ENCODE assay signal across 8 cellular contexts in the genomic region with DNA sequence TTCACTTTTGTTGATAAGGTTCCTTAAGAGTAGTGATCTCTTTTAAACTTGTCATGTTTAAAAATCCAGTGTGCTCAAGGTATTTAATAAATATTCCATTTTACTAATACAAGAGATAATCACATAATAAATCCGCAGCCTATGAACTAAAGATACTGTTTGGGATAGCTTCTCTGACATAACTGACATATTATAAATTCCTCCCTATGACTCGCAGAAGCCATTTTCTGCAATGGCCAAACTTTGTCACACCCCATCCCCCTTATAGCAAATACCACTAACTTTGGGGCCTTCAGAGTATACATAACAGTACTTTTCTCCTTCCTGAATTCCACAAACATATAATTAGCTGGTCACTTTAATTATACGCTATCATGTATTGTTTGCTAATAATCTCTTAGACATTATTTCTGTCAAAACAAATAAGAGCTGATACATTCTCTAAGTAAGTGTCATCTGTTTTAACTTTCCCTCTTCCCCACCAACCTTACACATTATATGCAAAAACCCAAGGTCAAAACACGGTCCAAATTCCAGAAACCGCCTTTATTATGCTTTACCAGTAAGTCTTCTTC. TPM values are rescaled to one million over a fixed set of nuclear protein-coding genes. Genes with fewer than 3 reads are reported as not detected.
DNase-seq lines count a peak whose midpoint lies in the region; ATAC-seq, FAIRE-seq and TF ChIP-seq lines count a peak whose summit lies in the region.

No MANE protein-coding gene starts in this region.

- no peak for TF ChIP-seq CTCF in NB4 (IDR thresholded peaks at IDR 0.05; ENCODE audit: low read depth, low read length)

- peak overlapping the region; percentile 67 for H3K4me3 ChIP-seq in NB4 (ENCODE audit: low read depth, low read length)
- H3K4me3 ChIP-seq in ectodermal cell (ENCODE audit: insufficient read depth, low read depth, low read length), result peak overlapping the region; percentile 75
- H3K4me3 ChIP-seq in neuron (ENCODE audit: low read length), result peak overlapping the region; percentile 68

- H3K4me1 ChIP-seq in ectodermal cell (ENCODE audit: control insufficient read depth, insufficient read depth, low read length) (peaks cover 5% of the 10 kb centered on the region), neuron (ENCODE audit: insufficient read depth, low read length) (peaks cover 14% of the 10 kb centered on the region)

- no peaks in the 10 kb centered on the region for H3K9me3 ChIP-seq in ectodermal cell (ENCODE audit: control insufficient read depth, low read length)
- H3K9me3 ChIP-seq in neuron (ENCODE audit: low read length), result no peaks in the 10 kb centered on the region

- DNase-seq in NB4 (ENCODE audit: low read depth) (peak; percentile 42), UCSD-AML1 (lab: John Stamatoyannopoulos, UW; ENCODE audit: unreplicated experiment) (no peak)

- FAIRE-seq in G401.6 (lab: Jason Lieb, UNC), result peak; percentile 60

- WGBS in ectodermal cell, 2 experiments, result 46 to 72% methylated on average over 4 to 5 of the region's 5 CpGs

- no peaks in the 10 kb centered on the region for H3K36me3 ChIP-seq in ectodermal cell (ENCODE audit: control insufficient read depth, insufficient read depth, low read length)
- H3K36me3 ChIP-seq in neuron (ENCODE audit: insufficient read depth, low read length), result peaks cover 4% of the 10 kb centered on the region

- H3K27ac ChIP-seq in ectodermal cell (ENCODE audit: insufficient read depth, low read depth, low read length, poor library complexity, severe bottlenecking), result no peak overlapping the region

- TF ChIP-seq POLR2A in NB4 (IDR thresholded peaks at IDR 0.05; ENCODE audit: extremely low read depth, insufficient read length), result no peak

- H3K27me3 ChIP-seq in ectodermal cell (ENCODE audit: control insufficient read depth, insufficient read depth, low read length, poor library complexity, severe bottlenecking) (no peaks in the 10 kb centered on the region), neuron (ENCODE audit: insufficient read depth, low read length) (no peaks in the 10 kb centered on the region)

- no peak for ATAC-seq in HG03520 (IDR thresholded peaks at IDR 0.05; ENCODE audit: unreplicated experiment)
- ATAC-seq in HG03439 (IDR thresholded peaks at IDR 0.05; ENCODE audit: unreplicated experiment), result no peak
- no peak for ATAC-seq in GM21619 (IDR thresholded peaks at IDR 0.05; ENCODE audit: unreplicated experiment)

- no peak overlapping the region for H2AFZ ChIP-seq in neuron (ENCODE audit: low read depth, low read length)

RNA-seq across cellular contexts. Expression of a gene that starts 1.1 kb away (rescaled TPM):
- 9.4 TPM for polyA plus RNA-seq in ectodermal cell (2013, experiment 1 of 4)
- polyA plus RNA-seq in ectodermal cell (2013, experiment 2 of 4), result 9.1 TPM
- polyA plus RNA-seq in ectodermal cell (2013, experiment 3 of 4), result 8.2 TPM
- 11.6 TPM for polyA plus RNA-seq in ectodermal cell (2013, experiment 4 of 4)

RNA-seq across cellular contexts. Expression of a gene that starts 32.4 kb away (rescaled TPM):
- polyA plus RNA-seq in ectodermal cell (2013, experiment 1 of 4), result 11.9 TPM
- 15.2 TPM for polyA plus RNA-seq in ectodermal cell (2013, experiment 2 of 4)
- polyA plus RNA-seq in ectodermal cell (2013, experiment 3 of 4), result 10.4 TPM
- 9.4 TPM for polyA plus RNA-seq in ectodermal cell (2013, experiment 4 of 4)
